ENCODE assay signal across 13 cellular contexts in genomic region chr7:92790987-92791386, GRCh38. TPM values are rescaled to one million over a fixed set of nuclear protein-coding genes. Genes with fewer than 3 reads are reported as not detected.
DNase-seq lines count a peak whose midpoint lies in the region; ATAC-seq, FAIRE-seq and TF ChIP-seq lines count a peak whose summit lies in the region.
"Had no signal": no experiment of that assay in that cellular context is flagged by ENCODE, and none has a peak within 500 bp of the region (broad histone marks: within the 10 kb centered on the region; RNA-seq: fewer than 3 reads in every experiment).

No MANE protein-coding gene starts in this region.

- TF ChIP-seq EP300 in sigmoid colon (IDR thresholded peaks at IDR 0.05), result no peak

- WGBS in sigmoid colon, 2 donors, result 82 to 87% methylated on average over 1 of the region's 1 CpG
- WGBS in lower leg skin, 2 donors, result 34 to 56% methylated on average over 1 of the region's 1 CpG

- no peaks in the 10 kb centered on the region for H3K27me3 ChIP-seq in sigmoid colon
- H3K27me3 ChIP-seq: adrenal gland had no signal

- ATAC-seq in GM18505 (IDR thresholded peaks at IDR 0.05; ENCODE audit: unreplicated experiment), result no peak
- no peak for ATAC-seq in GM18511 (IDR thresholded peaks at IDR 0.05; ENCODE audit: unreplicated experiment)
- ATAC-seq: natural killer cell, T-cell had no signal

- H3K9me3 ChIP-seq in sigmoid colon, result peaks cover 0 to 5% (median 1%) of the 10 kb centered on the region in 4 donors
- H3K9me3 ChIP-seq: adrenal gland had no signal

- H3K4me3 ChIP-seq in sigmoid colon (no peak overlapping the region), lower leg skin (ENCODE audit: low read depth, poor library complexity, severe bottlenecking) (no peak overlapping the region)
- H3K4me3 ChIP-seq: adrenal gland had no signal

- TF ChIP-seq CTCF in sigmoid colon (IDR thresholded peaks at IDR 0.05) (no peak), lower leg skin (IDR thresholded peaks at IDR 0.05) (no peak)

- DNase-seq in GM04503 (ENCODE audit: low read depth), result peak; percentile 56
- DNase-seq in RCC 7860 (ENCODE audit: low spot score), result peak; percentile 42
- DNase-seq in fibroblast of gingiva (ENCODE audit: low read depth), result peak; percentile 80
- DNase-seq in sigmoid colon, result no peak
- no peak for DNase-seq in stimulated activated CD4-positive, alpha-beta T cell treated with anti-CD3 and anti-CD28 coated beads, Interleukin-2, amount 100 ng/mL, for 48 hours
- DNase-seq in lower leg skin (ENCODE audit: low spot score in 2 of 2), result no peak
- DNase-seq: natural killer cell; NCI-H1417 treated with DMSO at 0.1 percent for 48 hours; stimulated activated CD4-positive, alpha-beta T cell treated with anti-CD3 and anti-CD28 coated beads, Interleukin-15, amount 100 ng/mL, for 24 hours; T-cell had no signal

- H3K36me3 ChIP-seq in sigmoid colon, result no peaks in the 10 kb centered on the region
- H3K36me3 ChIP-seq: adrenal gland had no signal

- H3K4me1 ChIP-seq in sigmoid colon, result peaks cover 0 to 50% (median 39%) of the 10 kb centered on the region in 4 donors

- peak; percentile 11 for FAIRE-seq in RCC 7860 (lab: Jason Lieb, UNC)

- TF ChIP-seq POLR2A in sigmoid colon (IDR thresholded peaks at IDR 0.05) (no peak), GM18505 (IDR thresholded peaks at IDR 0.05; ENCODE audit: borderline replicate concordance, extremely low read depth, insufficient read depth, insufficient read length) (no peak), lower leg skin (IDR thresholded peaks at IDR 0.05) (no peak)

- intact Hi-C loops in sigmoid colon (cut with DNase I) (no loop called here), lower leg skin (cut with DNase I; ENCODE audit: low total_unique reads) (no loop called here)

- peak overlapping the region; percentile 33 to 62 (median 54) for H3K27ac ChIP-seq in sigmoid colon
- H3K27ac ChIP-seq: adrenal gland had no signal

RNA-seq across cellular contexts. Expression of gene CDK6, which starts 45.4 kb away (rescaled TPM):
- 10 to 100 TPM; 13.3 to 25.8 (median 19.9) TPM for total RNA-seq in sigmoid colon
- polyA plus RNA-seq in sigmoid colon, result 1 to 10 TPM; 2.4 to 7.1 (median 3.2) TPM
- total RNA-seq in lower leg skin, result 10 to 100 TPM; 43.6 to 85.1 (median 63.3) TPM

Comparison
In these comparisons a context has a peak if more than half of its experiments do, and no peak if none do; other contexts are left out.
1. DNase-seq: peak in GM04503 (single experiment), RCC 7860 (single experiment) and fibroblast of gingiva (single experiment); none in sigmoid colon (single experiment), stimulated activated CD4-positive, alpha-beta T cell treated with anti-CD3 and anti-CD28 coated beads, Interleukin-2, amount 100 ng/mL, for 48 hours (0 of 2) and lower leg skin (0 of 2).